In genomic region chr3:79383402-79384012, GRCh38 we compare ENCODE assay signal across 17 cellular contexts.
A peak's percentile ranks its signal among the peaks of the same experiment; 100 is the strongest.
DNase-seq lines count a peak whose midpoint lies in the region; ATAC-seq, FAIRE-seq and TF ChIP-seq lines count a peak whose summit lies in the region.
"Had no signal": no experiment of that assay in that cellular context is flagged by ENCODE, and none has a peak within 500 bp of the region (broad histone marks: within the 10 kb centered on the region; RNA-seq: fewer than 3 reads in every experiment).

No MANE protein-coding gene starts in this region.

- peak; percentile 24 for DNase-seq in Daoy (ENCODE audit: low read depth)
- peak; percentile 38 for DNase-seq in LHCN-M2 (ENCODE audit: low read depth)
- peak; percentile 74 to 79 for DNase-seq in cardiac fibroblast (ENCODE audit: low read depth in 2 of 2)
- DNase-seq in right lobe of liver: no peak
- DNase-seq in activated CD4-positive, alpha-beta T cell treated with anti-CD3 and anti-CD28 coated beads, Interleukin-2, amount 10 ng/mL, durations not matched to agents 7 days and 5 days: no peak
- no peak for DNase-seq in HTR-8/SVneo (ENCODE audit: insufficient read length, low spot score)
- DNase-seq in 8988T: no peak
- DNase-seq: activated CD4-positive, CD25-positive, alpha-beta regulatory T cell; activated CD8-positive, alpha-beta memory T cell treated with anti-CD3 and anti-CD28 coated beads, Interleukin-2, amount 50 U/mL, for 48 hours; activated naive CD8-positive, alpha-beta T cell treated with anti-CD3 and anti-CD28 coated beads, Interleukin-2, amount 10 ng/mL, durations not matched to agents 7 days and 5 days; DMS53; immature natural killer cell; NCI-H1048; stimulated activated naive CD8-positive, alpha-beta T cell treated with anti-CD3 and anti-CD28 coated beads, Interleukin-15, Interleukin-2, amounts not matched to agents 100 U/mL and 50 U/mL, for 24 hours; uterus had no signal

- POLR2A ChIA-PET in activated CD4-positive, alpha-beta T cell treated with anti-CD3 and anti-CD28 coated beads, Interleukin-2, amount 10 ng/mL, durations not matched to agents 7 days and 5 days (lab: Charles Lee): no interaction called here

- peak overlapping the region in 1 of 3 donors; percentile 0 for H3K27ac ChIP-seq in right lobe of liver
- H3K27ac ChIP-seq: uterus had no signal

- H3K36me3 ChIP-seq in right lobe of liver: no peaks in the 10 kb centered on the region
- H3K36me3 ChIP-seq: uterus had no signal

- H3K9me3 ChIP-seq in right lobe of liver: no peaks in the 10 kb centered on the region
- H3K9me3 ChIP-seq: uterus had no signal

- H3K36me3 Mint-ChIP-seq in activated CD4-positive, alpha-beta T cell treated with anti-CD3 and anti-CD28 coated beads, Interleukin-2, amount 10 ng/mL, durations not matched to agents 7 days and 5 days (ENCODE audit: low read depth): no peaks in the 10 kb centered on the region
- H3K36me3 Mint-ChIP-seq: activated naive CD8-positive, alpha-beta T cell treated with anti-CD3 and anti-CD28 coated beads, Interleukin-2, amount 10 ng/mL, durations not matched to agents 7 days and 5 days; immature natural killer cell had no signal

- no peak overlapping the region for H3K27ac Mint-ChIP-seq in activated CD4-positive, alpha-beta T cell treated with anti-CD3 and anti-CD28 coated beads, Interleukin-2, amount 10 ng/mL, durations not matched to agents 7 days and 5 days
- H3K27ac Mint-ChIP-seq: activated naive CD8-positive, alpha-beta T cell treated with anti-CD3 and anti-CD28 coated beads, Interleukin-2, amount 10 ng/mL, durations not matched to agents 7 days and 5 days; B cell; immature natural killer cell had no signal

- H3K4me3 ChIP-seq in cardiac fibroblast (replicated peaks in 1 of 2; ENCODE audit: low read depth in 2 of 2, low read length in 2 of 2): peak overlapping the region in 1 of 2 donors; percentile 2
- peak overlapping the region; percentile 8 to 46 (median 35) for H3K4me3 ChIP-seq in right lobe of liver
- H3K4me3 ChIP-seq: uterus had no signal

- H3K9me3 Mint-ChIP-seq in activated CD4-positive, alpha-beta T cell treated with anti-CD3 and anti-CD28 coated beads, Interleukin-2, amount 10 ng/mL, durations not matched to agents 7 days and 5 days: peaks cover 4% of the 10 kb centered on the region

- peaks cover 0 to 3% (median 0%) of the 10 kb centered on the region in 4 donors for H3K4me1 ChIP-seq in right lobe of liver
- H3K4me1 ChIP-seq: uterus had no signal

- FAIRE-seq in HTR-8/SVneo (lab: Jason Lieb, UNC): no peak

- no peak overlapping the region for H3K4me3 Mint-ChIP-seq in activated CD4-positive, alpha-beta T cell treated with anti-CD3 and anti-CD28 coated beads, Interleukin-2, amount 10 ng/mL, durations not matched to agents 7 days and 5 days
- H3K4me3 Mint-ChIP-seq: activated naive CD8-positive, alpha-beta T cell treated with anti-CD3 and anti-CD28 coated beads, Interleukin-2, amount 10 ng/mL, durations not matched to agents 7 days and 5 days; B cell; immature natural killer cell had no signal

- no peaks in the 10 kb centered on the region for H3K4me1 Mint-ChIP-seq in activated CD4-positive, alpha-beta T cell treated with anti-CD3 and anti-CD28 coated beads, Interleukin-2, amount 10 ng/mL, durations not matched to agents 7 days and 5 days
- H3K4me1 Mint-ChIP-seq: activated naive CD8-positive, alpha-beta T cell treated with anti-CD3 and anti-CD28 coated beads, Interleukin-2, amount 10 ng/mL, durations not matched to agents 7 days and 5 days; B cell; immature natural killer cell had no signal

- ATAC-seq in right lobe of liver: peak; percentile 79 to 95 (median 82)
- ATAC-seq in GM21528 (IDR thresholded peaks at IDR 0.05; ENCODE audit: low FRiP score, unreplicated experiment): no peak
- ATAC-seq: stimulated activated naive CD8-positive, alpha-beta T cell treated with anti-CD3 and anti-CD28 coated beads, Interleukin-15, Interleukin-2, amounts not matched to agents 100 U/mL and 50 U/mL, for 24 hours had no signal

- H3K27me3 Mint-ChIP-seq in activated CD4-positive, alpha-beta T cell treated with anti-CD3 and anti-CD28 coated beads, Interleukin-2, amount 10 ng/mL, durations not matched to agents 7 days and 5 days: no peaks in the 10 kb centered on the region
- H3K27me3 Mint-ChIP-seq: activated naive CD8-positive, alpha-beta T cell treated with anti-CD3 and anti-CD28 coated beads, Interleukin-2, amount 10 ng/mL, durations not matched to agents 7 days and 5 days; B cell had no signal

- 14% methylated on average over 3 of the region's 3 CpGs for WGBS in right lobe of liver (ENCODE audit: insufficient coverage, low coverage, low lambda C conversion rate, missing lambda C conversion rate)

- no peak for TF ChIP-seq POLR2A in right lobe of liver (IDR thresholded peaks at IDR 0.05)

- TF ChIP-seq CTCF in cardiac fibroblast (IDR thresholded peaks at IDR 0.05; ENCODE audit: low read depth, low read length): no peak
- TF ChIP-seq CTCF in right lobe of liver (IDR thresholded peaks at IDR 0.05): no peak

- CTCF ChIA-PET in activated CD4-positive, alpha-beta T cell treated with anti-CD3 and anti-CD28 coated beads, Interleukin-2, amount 10 ng/mL, durations not matched to agents 7 days and 5 days (lab: Charles Lee): no interaction called here

- H3K27me3 ChIP-seq in right lobe of liver: no peaks in the 10 kb centered on the region
- H3K27me3 ChIP-seq: uterus had no signal

- intact Hi-C loops in right lobe of liver (cut with DNase I): no loop called here

Comparison
In these comparisons a context has a peak if more than half of its experiments do, and no peak if none do; other contexts are left out.
1. DNase-seq: peak in Daoy (single experiment), LHCN-M2 (single experiment) and cardiac fibroblast (2 of 2); none in right lobe of liver (0 of 3), activated CD4-positive, alpha-beta T cell treated with anti-CD3 and anti-CD28 coated beads, Interleukin-2, amount 10 ng/mL, durations not matched to agents 7 days and 5 days (single experiment), HTR-8/SVneo (single experiment) and 8988T (single experiment).